ENCODE assay signal across 8 cellular contexts in genomic region chr5:145681686-145682085, GRCh38.
DNase-seq lines count a peak whose midpoint lies in the region; ATAC-seq, FAIRE-seq and TF ChIP-seq lines count a peak whose summit lies in the region.

No MANE protein-coding gene starts in this region.

- TF ChIP-seq CTCF in WERI-Rb-1 (IDR thresholded peaks at IDR 0.05; ENCODE audit: low read depth, low read length): peak; percentile 77
- peak in 3 of 4 experiments; percentile 46 to 63 (median 59) for TF ChIP-seq CTCF in prostate gland (IDR thresholded peaks at IDR 0.05)

- DNase-seq in DMS53 treated with DMSO at 0.1 percent for 48 hours (lab: John Stamatoyannopoulos, UW; ENCODE audit: unreplicated experiment) (peak; percentile 91), NCI-H2227 (lab: John Stamatoyannopoulos, UW; ENCODE audit: unreplicated experiment) (peak; percentile 70), WERI-Rb-1 (peak; percentile 74), germinal center (ENCODE audit: low spot score) (peak; percentile 40), prostate gland (ENCODE audit: low spot score) (peak; percentile 22), GM12892 (ENCODE audit: insufficient read length) (no peak)

- no peak for TF ChIP-seq POLR2A in prostate gland (IDR thresholded peaks at IDR 0.05)
- no peak for TF ChIP-seq POLR2A in GM12892 (IDR thresholded peaks at IDR 0.05; ENCODE audit: low read depth, low read length)

- H3K27me3 ChIP-seq in WERI-Rb-1 (ENCODE audit: insufficient read depth, low read depth, severe bottlenecking) (no peaks in the 10 kb centered on the region), prostate gland (replicated peaks; ENCODE audit: insufficient read depth) (no peaks in the 10 kb centered on the region)

- H3K4me1 ChIP-seq in prostate gland (replicated peaks): no peaks in the 10 kb centered on the region

- H3K27ac ChIP-seq in WERI-Rb-1 (no peak overlapping the region), prostate gland (no peak overlapping the region)

- ATAC-seq in GM19328 (IDR thresholded peaks at IDR 0.05; ENCODE audit: unreplicated experiment) (peak; percentile 96), HG03159 (IDR thresholded peaks at IDR 0.05; ENCODE audit: unreplicated experiment) (peak; percentile 97)

- no peaks in the 10 kb centered on the region for H3K36me3 ChIP-seq in WERI-Rb-1
- no peaks in the 10 kb centered on the region for H3K36me3 ChIP-seq in prostate gland

- H3K4me3 ChIP-seq in WERI-Rb-1 (ENCODE audit: low read depth, low read length) (no peak overlapping the region), prostate gland (no peak overlapping the region)

- intact Hi-C loops in prostate gland (cut with DNase I): loop anchor here (10.0 kb wide), 2 partner anchors 143 to 363 kb away; no protein-coding TSS in a partner anchor

- no peak for FAIRE-seq in GM12892 (lab: Jason Lieb, UNC)

- H3K9me3 ChIP-seq in WERI-Rb-1 (ENCODE audit: severe bottlenecking) (no peaks in the 10 kb centered on the region), prostate gland (no peaks in the 10 kb centered on the region)
